Comparison of ENCODE assay signal across 8 cellular contexts in the genomic region with DNA sequence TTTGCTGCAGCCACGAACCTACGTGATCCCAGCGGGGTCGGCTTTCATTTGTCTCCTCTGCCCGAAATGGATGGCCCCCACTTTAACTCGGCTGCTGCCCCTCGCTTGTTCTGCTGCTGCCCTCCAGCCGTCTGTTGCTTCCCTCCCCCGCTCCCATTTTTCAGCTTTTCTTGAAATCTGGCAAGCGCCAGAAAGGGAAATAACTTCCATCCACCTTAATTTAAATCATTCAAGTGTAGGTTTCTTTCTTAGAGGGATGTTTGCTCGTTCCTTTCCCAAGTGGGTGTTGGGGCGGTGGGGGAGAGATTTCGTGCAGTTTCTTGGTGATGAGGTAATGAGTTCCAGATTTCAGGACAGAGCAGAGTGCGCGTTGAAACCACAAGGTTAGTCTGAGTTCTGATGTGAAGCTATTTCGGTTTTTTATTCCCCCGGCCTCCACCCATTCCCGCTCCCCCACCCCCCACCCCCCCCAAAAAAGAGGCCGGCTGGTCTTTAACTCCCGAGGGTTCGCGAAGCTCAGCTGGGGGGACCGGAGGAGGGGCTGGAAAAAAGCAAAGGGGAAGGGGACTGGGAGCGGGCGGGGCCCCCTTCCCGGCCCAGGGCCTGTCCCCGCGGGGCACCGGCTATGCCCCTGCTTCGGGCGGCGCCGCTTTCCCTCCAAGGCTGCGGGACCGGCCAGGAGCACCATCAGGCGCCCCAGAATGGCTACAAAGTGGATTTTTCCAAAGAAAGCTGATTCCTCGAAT. TPM values are rescaled to one million over a fixed set of nuclear protein-coding genes. Genes with fewer than 3 reads are reported as not detected.
DNase-seq lines count a peak whose midpoint lies in the region; ATAC-seq and TF ChIP-seq lines count a peak whose summit lies in the region.

No MANE protein-coding gene starts in this region.

- peaks cover 30% of the 10 kb centered on the region for H3K79me2 ChIP-seq in smooth muscle cell (ENCODE audit: low read depth)

- H3K27me3 ChIP-seq in smooth muscle cell (ENCODE audit: low read depth): no peaks in the 10 kb centered on the region

- H3K9me3 Mint-ChIP-seq in immature natural killer cell: no peaks in the 10 kb centered on the region

- H3K4me2 ChIP-seq in smooth muscle cell: peak overlapping the region; percentile 91

- H3K27me3 Mint-ChIP-seq in immature natural killer cell (ENCODE audit: low read depth in 3 of 3): peaks cover 37 to 47% (median 46%) of the 10 kb centered on the region in 3 donors

- TF ChIP-seq CTCF in smooth muscle cell (IDR thresholded peaks at IDR 0.05; ENCODE audit: borderline replicate concordance, insufficient read depth, poor library complexity, severe bottlenecking): no peak

- peak overlapping the region; percentile 99 for H3K27ac ChIP-seq in smooth muscle cell (ENCODE audit: low read depth)

- peak overlapping the region; percentile 91 to 98 (median 94) for H3K4me3 Mint-ChIP-seq in immature natural killer cell

- peak overlapping the region; percentile 100 for H3K9ac ChIP-seq in smooth muscle cell (ENCODE audit: low read depth)

- H3K4me1 Mint-ChIP-seq in immature natural killer cell: peaks cover 41 to 49% of the 10 kb centered on the region in 2 donors

- peaks cover 29% of the 10 kb centered on the region for H4K20me1 ChIP-seq in smooth muscle cell (ENCODE audit: low read depth)

- peaks cover 11 to 16% (median 12%) of the 10 kb centered on the region in 3 donors for H3K36me3 Mint-ChIP-seq in immature natural killer cell

- H2AFZ ChIP-seq in smooth muscle cell (ENCODE audit: low read depth): no peak overlapping the region

- ATAC-seq in HG03097 (IDR thresholded peaks at IDR 0.05; ENCODE audit: low FRiP score, unreplicated experiment): no peak

- peaks cover 20% of the 10 kb centered on the region for H3K4me1 ChIP-seq in smooth muscle cell (ENCODE audit: low read depth)

- no peaks in the 10 kb centered on the region for H3K36me3 ChIP-seq in smooth muscle cell (ENCODE audit: low read depth)

- no peaks in the 10 kb centered on the region for H3K9me3 ChIP-seq in smooth muscle cell (replicated peaks; ENCODE audit: low read depth)

- H3K27ac Mint-ChIP-seq in immature natural killer cell: peak overlapping the region; percentile 98 to 100 (median 100)

- DNase-seq in NCI-H2227 (lab: John Stamatoyannopoulos, UW; ENCODE audit: unreplicated experiment) (peak; percentile 30), NCI-H2227 treated with DMSO at 0.1 percent for 48 hours (lab: John Stamatoyannopoulos, UW) (no peak), RPMI8226 (peak; percentile 54), brain pericyte (ENCODE audit: low read depth, low spot score) (peak; percentile 73), immature natural killer cell (no peak), smooth muscle cell (lab: John Stamatoyannopoulos, UW; ENCODE audit: unreplicated experiment) (no peak), NCI-H1694 treated with DMSO at 0.1 percent for 48 hours (lab: John Stamatoyannopoulos, UW) (no peak)

- WGBS in smooth muscle cell (ENCODE audit: low lambda C conversion rate): under 1% methylated on average over 20 of the region's 37 CpGs

- H3F3A ChIP-seq in smooth muscle cell (ENCODE audit: low read depth): peaks cover 48% of the 10 kb centered on the region

- peak overlapping the region; percentile 97 for H3K4me3 ChIP-seq in smooth muscle cell

RNA-seq across cellular contexts. Expression of a gene that starts 2.2 kb away (rescaled TPM):
- polyA plus RNA-seq in immature natural killer cell: 100 to 1,000 TPM in 1 of 3 donors, 10 to 100 TPM in 2; 36.6 to 126 (median 61.8) TPM
- total RNA-seq in smooth muscle cell: 133 and 166 TPM in 2 replicates
- polyA plus RNA-seq in smooth muscle cell: 418 and 450 TPM in 2 replicates

Comparison
In these comparisons a context has a peak if more than half of its experiments do, and no peak if none do; other contexts are left out.
1. DNase-seq: peak in NCI-H2227 (single experiment), RPMI8226 (single experiment) and brain pericyte (single experiment); none in NCI-H2227 treated with DMSO at 0.1 percent for 48 hours (single experiment), immature natural killer cell (0 of 3), smooth muscle cell (single experiment) and NCI-H1694 treated with DMSO at 0.1 percent for 48 hours (single experiment).